ENCODE assay signal across 23 cellular contexts in genomic region chr12:53184828-53185227, GRCh38. TPM values are rescaled to one million over a fixed set of nuclear protein-coding genes. Genes with fewer than 3 reads are reported as not detected.
A peak's percentile ranks its signal among the peaks of the same experiment; 100 is the strongest.
DNase-seq lines count a peak whose midpoint lies in the region; ATAC-seq and TF ChIP-seq lines count a peak whose summit lies in the region.
"Had no signal": no experiment of that assay in that cellular context is flagged by ENCODE, and none has a peak within 500 bp of the region (broad histone marks: within the 10 kb centered on the region; RNA-seq: fewer than 3 reads in every experiment).

No MANE protein-coding gene starts in this region.

- CTCF ChIA-PET in activated CD4-positive, alpha-beta T cell treated with anti-CD3 and anti-CD28 coated beads for 36 hours (lab: Charles Lee) = interaction anchor here (0.6 to 7.2 kb wide), 4 partner anchors 13 to 115 kb away, joined by 3 to 94 read pairs (median 6); no protein-coding TSS in a partner anchor
- CTCF ChIA-PET in T-cell (lab: Charles Lee) = interaction anchor here in 1 of 2 donors (1.2 kb wide), 1 partner anchor 11 kb away, joined by 3 read pairs; no protein-coding TSS in a partner anchor

- TF ChIP-seq CTCF in coronary artery (IDR thresholded peaks at IDR 0.05) = no peak
- TF ChIP-seq CTCF in dorsolateral prefrontal cortex (IDR thresholded peaks at IDR 0.05 in 54 of 56, conservative IDR thresholded peaks at IDR 0.05 in 2 of 56; ENCODE audit: low read depth in 1 of 56, partially characterized antibody in 56 of 56) = no peak

- peak overlapping the region; percentile 60 for H3K27ac Mint-ChIP-seq in activated CD4-positive, alpha-beta T cell treated with anti-CD3 and anti-CD28 coated beads for 36 hours
- H3K27ac Mint-ChIP-seq in T-cell = peak overlapping the region; percentile 21 to 74
- H3K27ac Mint-ChIP-seq: type B pancreatic cell had no signal

- peaks cover 51% of the 10 kb centered on the region for H3K4me1 Mint-ChIP-seq in activated CD4-positive, alpha-beta T cell treated with anti-CD3 and anti-CD28 coated beads for 36 hours
- peaks cover 52 to 63% (median 59%) of the 10 kb centered on the region in 3 donors for H3K4me1 Mint-ChIP-seq in T-cell

- H3K27me3 ChIP-seq in dorsolateral prefrontal cortex = no peaks in the 10 kb centered on the region
- H3K27me3 ChIP-seq: adrenal gland, breast epithelium, colonic mucosa, spleen had no signal

- peaks cover 56% of the 10 kb centered on the region for H3K36me3 Mint-ChIP-seq in activated CD4-positive, alpha-beta T cell treated with anti-CD3 and anti-CD28 coated beads for 36 hours (ENCODE audit: low read depth)
- H3K36me3 Mint-ChIP-seq in T-cell = peaks cover 56% of the 10 kb centered on the region

- H3K27ac ChIP-seq in coronary artery (no peak overlapping the region), dorsolateral prefrontal cortex (no peak overlapping the region)
- H3K27ac ChIP-seq: breast epithelium, colonic mucosa had no signal

- POLR2A ChIA-PET in activated CD4-positive, alpha-beta T cell treated with anti-CD3 and anti-CD28 coated beads for 36 hours (lab: Charles Lee) = interaction anchor here (0.6 kb wide), 2 partner anchors 24 to 82 kb away, joined by 3 read pairs; no protein-coding TSS in a partner anchor
- POLR2A ChIA-PET in T-cell (lab: Charles Lee) = interaction anchor here in 1 of 2 donors (0.8 kb wide), 1 partner anchor 10 kb away, joined by 3 read pairs; no protein-coding TSS in a partner anchor

- no peaks in the 10 kb centered on the region for H3K9me3 Mint-ChIP-seq in activated CD4-positive, alpha-beta T cell treated with anti-CD3 and anti-CD28 coated beads for 36 hours (ENCODE audit: low read depth)
- no peaks in the 10 kb centered on the region for H3K9me3 Mint-ChIP-seq in T-cell
- H3K9me3 Mint-ChIP-seq: naive B cell, type B pancreatic cell had no signal

- no peak for DNase-seq in activated CD4-positive, alpha-beta T cell treated with anti-CD3 and anti-CD28 coated beads for 36 hours
- DNase-seq in activated CD4-positive, alpha-beta T cell treated with anti-CD3 and anti-CD28 coated beads, Interleukin-2, amount 50 U/mL, for 4 hours = no peak
- DNase-seq in AG08396 (ENCODE audit: low spot score) (peak; percentile 1), T-cell (no peak), coronary artery (ENCODE audit: low spot score) (no peak), germinal center (ENCODE audit: low spot score) (no peak), dorsolateral prefrontal cortex (no peak), DMS153 treated with DMSO at 0.1 percent for 48 hours (lab: John Stamatoyannopoulos, UW; ENCODE audit: unreplicated experiment) (no peak)
- DNase-seq: 8988T; AML-193; colonic mucosa; EL; GOT3; Kasumi-1; left colon; naive B cell; NCI-H1092; NCI-H1930; spleen; stimulated activated CD4-positive, alpha-beta T cell treated with anti-CD3 and anti-CD28 coated beads, Interleukin-4, amount 100 ng/mL, for 24 hours had no signal

- H3K4me3 ChIP-seq in coronary artery (peak overlapping the region; percentile 16), dorsolateral prefrontal cortex (peak overlapping the region in 1 of 59 donors; percentile 15)
- H3K4me3 ChIP-seq: adrenal gland, breast epithelium, colonic mucosa, spleen had no signal

- ATAC-seq in activated CD4-positive, alpha-beta T cell treated with anti-CD3 and anti-CD28 coated beads for 36 hours = no peak
- no peak for ATAC-seq in T-cell (replicated peaks in 1 of 4)
- ATAC-seq: left colon had no signal

- H3K4me3 Mint-ChIP-seq in activated CD4-positive, alpha-beta T cell treated with anti-CD3 and anti-CD28 coated beads for 36 hours = no peak overlapping the region
- peak overlapping the region in 1 of 3 donors; percentile 97 for H3K4me3 Mint-ChIP-seq in T-cell
- H3K4me3 Mint-ChIP-seq: type B pancreatic cell had no signal

- intact Hi-C loops in activated CD4-positive, alpha-beta T cell treated with anti-CD3 and anti-CD28 coated beads for 36 hours (cut with DNase I, micrococcal nuclease) = loop anchor here in 1 of 2 experiments (5.0 kb wide), 1 partner anchor 542 kb away; the partner anchor contains the start of gene CALCOCO1
- intact Hi-C loops in dorsolateral prefrontal cortex (cut with DNase I) = loop anchor here (5.0 to 10.0 kb wide), 2 partner anchors 88 to 260 kb away; partner anchors contain the start of genes IGFBP6 (in 1 of the 2) and PRR13 (in 1 of the 2)

- no peaks in the 10 kb centered on the region for H3K27me3 Mint-ChIP-seq in activated CD4-positive, alpha-beta T cell treated with anti-CD3 and anti-CD28 coated beads for 36 hours
- no peaks in the 10 kb centered on the region for H3K27me3 Mint-ChIP-seq in T-cell
- H3K27me3 Mint-ChIP-seq: naive B cell, type B pancreatic cell had no signal

RNA-seq across cellular contexts. Expression of gene CSAD, which starts 4.1 kb away (rescaled TPM):
- total RNA-seq in activated CD4-positive, alpha-beta T cell treated with anti-CD3 and anti-CD28 coated beads for 36 hours = 10 to 100 TPM; 20.0 to 23.1 TPM
- total RNA-seq in T-cell (10 to 100 TPM; 48.6 to 69.6 (median 62.3) TPM), dorsolateral prefrontal cortex (10 to 100 TPM; 28.2 to 90.7 (median 62.4) TPM)

RNA-seq across cellular contexts. Expression of gene ZNF740, which starts 4.3 kb away (rescaled TPM):
- total RNA-seq in activated CD4-positive, alpha-beta T cell treated with anti-CD3 and anti-CD28 coated beads for 36 hours = 10 to 100 TPM; 34.9 to 40.2 TPM
- total RNA-seq in T-cell (10 to 100 TPM; 36.4 to 94.2 (median 83.9) TPM), dorsolateral prefrontal cortex (10 to 100 TPM; 29.1 to 79.4 (median 48.6) TPM)

RNA-seq across cellular contexts. Expression of gene ITGB7, which starts 22.2 kb away (rescaled TPM):
- 10 to 100 TPM; 73.0 to 77.6 TPM for total RNA-seq in activated CD4-positive, alpha-beta T cell treated with anti-CD3 and anti-CD28 coated beads for 36 hours
- total RNA-seq in T-cell (100 to 1,000 TPM; 247 to 590 (median 469) TPM), dorsolateral prefrontal cortex (1 to 10 TPM in 98 of 120 experiments, under 1 TPM in 20, not detected in 2; 0.43 to 4.9 (median 1.5) TPM)

RNA-seq across cellular contexts. Expression of gene RARG, which starts 47.2 kb away (rescaled TPM):
- total RNA-seq in activated CD4-positive, alpha-beta T cell treated with anti-CD3 and anti-CD28 coated beads for 36 hours = 10 to 100 TPM; 20.0 to 21.6 TPM
- total RNA-seq in T-cell = 10 to 100 TPM; 20.3 to 91.3 (median 74.2) TPM
- total RNA-seq in dorsolateral prefrontal cortex = 10 to 100 TPM in 100 of 120 experiments, 1 to 10 TPM in 20; 5.6 to 27.3 (median 13.3) TPM

Comparison
In these comparisons a context has a peak if more than half of its experiments do, and no peak if none do; other contexts are left out.
1. RNA of gene ITGB7, which starts 22.2 kb away (total RNA-seq): 247 to 590 TPM in T-cell and 73.0 to 77.6 TPM in activated CD4-positive, alpha-beta T cell treated with anti-CD3 and anti-CD28 coated beads for 36 hours; 0.43 to 4.9 TPM in dorsolateral prefrontal cortex; every median in the first group is over 10 times any median in the second.